In genomic region chr2:178436662-178437061, GRCh38 we compare ENCODE assay signal across 28 cellular contexts. TPM values are rescaled to one million over a fixed set of nuclear protein-coding genes. Genes with fewer than 3 reads are reported as not detected.
DNase-seq lines count a peak whose midpoint lies in the region; ATAC-seq, FAIRE-seq and TF ChIP-seq lines count a peak whose summit lies in the region.
"Had no signal": no experiment of that assay in that cellular context is flagged by ENCODE, and none has a peak within 500 bp of the region (broad histone marks: within the 10 kb centered on the region; RNA-seq: fewer than 3 reads in every experiment).

No MANE protein-coding gene starts in this region.

- H3K9ac ChIP-seq in K562 (ENCODE audit: insufficient read depth in 1 of 2, low read depth in 2 of 2, low read length in 2 of 2) (no peak overlapping the region), GM23248 (no peak overlapping the region)
- H3K9ac ChIP-seq: BLaER1 treated with 17β-estradiol and CSF1 and Interleukin-3, amounts not matched to agents 10 nM and 100 nM had no signal

- H3K9me1 ChIP-seq in K562 (ENCODE audit: control insufficient read depth, insufficient read depth, low read length) = no peaks in the 10 kb centered on the region

- H3K9me2 ChIP-seq in GM23248 (ENCODE audit: insufficient read depth) = no peaks in the 10 kb centered on the region

- no peaks in the 10 kb centered on the region for H3K27me3 ChIP-seq in K562 (ENCODE audit: control insufficient read depth in 2 of 2, insufficient read depth in 2 of 2, low read length in 2 of 2)
- H3K27me3 ChIP-seq in GM23248 (replicated peaks; ENCODE audit: insufficient read depth) = no peaks in the 10 kb centered on the region
- H3K27me3 ChIP-seq: BLaER1 treated with 17β-estradiol and CSF1 and Interleukin-3, amounts not matched to agents 10 nM and 100 nM had no signal

- no peak for TF ChIP-seq RAD21 in K562 (CRISPR knock-in tag; conservative IDR thresholded peaks at IDR 0.05 in 1 of 2, IDR thresholded peaks at IDR 0.05 in 1 of 2)

- no peak overlapping the region for H3K4me2 ChIP-seq in K562 (ENCODE audit: insufficient read depth, low read length)
- H3K4me2 ChIP-seq in GM23248 (ENCODE audit: unreplicated experiment) = no peak overlapping the region
- H3K4me2 ChIP-seq: A549; BLaER1 treated with 17β-estradiol and CSF1 and Interleukin-3, amounts not matched to agents 10 nM and 100 nM had no signal

- DNase-seq in activated CD4-positive, alpha-beta T cell treated with anti-CD3 and anti-CD28 coated beads, Interleukin-2, amount 10 ng/mL, durations not matched to agents 7 days and 5 days = no peak
- no peak for DNase-seq in activated CD4-positive, alpha-beta T cell treated with anti-CD3 and anti-CD28 coated beads for 36 hours
- DNase-seq in D721Med (ENCODE audit: insufficient read length, low spot score) (no peak), K562 (ENCODE audit: extremely low read depth in 1 of 4, low spot score in 3 of 4) (no peak), memory B cell (ENCODE audit: low spot score in 2 of 2) (no peak), GM23248 (no peak)
- DNase-seq: AML-193; Caco-2; Calu3; CD4-positive, alpha-beta T cell; CD8-positive, alpha-beta T cell; DMS 273 treated with DMSO at 0.1 percent for 48 hours; DMS153; DMS53; DMS79; DND-41; EL; GDM1 had no signal

- H4K20me1 ChIP-seq in K562 (replicated peaks; ENCODE audit: control insufficient read depth, insufficient read depth, low read length) = no peaks in the 10 kb centered on the region
- H4K20me1 ChIP-seq in GM23248 (ENCODE audit: insufficient read depth) = no peaks in the 10 kb centered on the region

- peaks cover 50% of the 10 kb centered on the region for H3K36me3 Mint-ChIP-seq in activated CD4-positive, alpha-beta T cell treated with anti-CD3 and anti-CD28 coated beads, Interleukin-2, amount 10 ng/mL, durations not matched to agents 7 days and 5 days (ENCODE audit: low read depth)
- peaks cover 46% of the 10 kb centered on the region for H3K36me3 Mint-ChIP-seq in activated CD4-positive, alpha-beta T cell treated with anti-CD3 and anti-CD28 coated beads for 36 hours (ENCODE audit: low read depth)
- peaks cover 33% of the 10 kb centered on the region for H3K36me3 Mint-ChIP-seq in memory B cell

- in situ Hi-C loops in K562 (cut with MboI) = no loop called here
- in situ Hi-C loops in GM23248 (cut with MboI) = no loop called here

- H3F3A ChIP-seq in GM23248 (ENCODE audit: insufficient read depth) = peaks cover 4% of the 10 kb centered on the region; the same call in 1 of the 2 replicates

- ATAC-seq in activated CD4-positive, alpha-beta T cell treated with anti-CD3 and anti-CD28 coated beads for 36 hours = no peak
- ATAC-seq in K562 (no peak), memory B cell (ENCODE audit: low read depth) (no peak), HG02610 (IDR thresholded peaks at IDR 0.05; ENCODE audit: unreplicated experiment) (no peak)
- ATAC-seq: A549; CD8-positive, alpha-beta T cell; GM12878 had no signal

- H3K9me3 ChIP-seq in K562 (replicated peaks; ENCODE audit: control insufficient read depth, insufficient read depth, low read depth, low read length) = no peaks in the 10 kb centered on the region
- H3K9me3 ChIP-seq in GM23248 (ENCODE audit: low read depth) = no peaks in the 10 kb centered on the region
- H3K9me3 ChIP-seq: A549; BLaER1 treated with 17β-estradiol and CSF1 and Interleukin-3, amounts not matched to agents 10 nM and 100 nM; Caco-2 had no signal

- H3K27ac ChIP-seq in K562 (ENCODE audit: extremely low read depth, low read depth, low read length) = no peak overlapping the region
- H3K27ac ChIP-seq in GM23248 = no peak overlapping the region
- H3K27ac ChIP-seq: 22Rv1; A549; BLaER1 treated with 17β-estradiol and CSF1 and Interleukin-3, amounts not matched to agents 10 nM and 100 nM; C4-2B had no signal

- WGBS in K562 (ENCODE audit: insufficient coverage, low coverage, missing lambda C conversion rate) = 93% methylated on average over 2 of the region's 2 CpGs
- 96% methylated on average over 2 of the region's 2 CpGs for WGBS in GM23248 (ENCODE audit: low coverage in 1 of 2, low lambda C conversion rate in 2 of 2, missing lambda C conversion rate in 2 of 2), 2 experiments

- H3K4me3 ChIP-seq in K562 = no peak overlapping the region
- no peak overlapping the region for H3K4me3 ChIP-seq in GM23248
- H3K4me3 ChIP-seq: A549; BLaER1 treated with 17β-estradiol and CSF1 and Interleukin-3, amounts not matched to agents 10 nM and 100 nM; GM12878 had no signal

- TF ChIP-seq EP300 in K562 (IDR thresholded peaks at IDR 0.05; ENCODE audit: low read length) = no peak

- CTCF ChIA-PET in activated CD4-positive, alpha-beta T cell treated with anti-CD3 and anti-CD28 coated beads, Interleukin-2, amount 10 ng/mL, durations not matched to agents 7 days and 5 days (lab: Charles Lee) = interaction anchor here (1.8 kb wide), 1 partner anchor 18 kb away, joined by 4 read pairs; no protein-coding TSS in a partner anchor
- CTCF ChIA-PET in activated CD4-positive, alpha-beta T cell treated with anti-CD3 and anti-CD28 coated beads for 36 hours (lab: Charles Lee) = interaction anchor here (1.5 kb wide), 1 partner anchor 43 kb away, joined by 4 read pairs; no protein-coding TSS in a partner anchor
- CTCF ChIA-PET in K562 (lab: Yijun Ruan, JAX; ENCODE audit: low intra/inter-chr PET ratio) = no interaction called here

- FAIRE-seq in D721Med (lab: Jason Lieb, UNC) (peak; percentile 51), K562 (lab: Jason Lieb, UNC) (no peak)
- FAIRE-seq: A549, GM12892, GM18507 had no signal

- no peaks in the 10 kb centered on the region for H3K4me1 Mint-ChIP-seq in activated CD4-positive, alpha-beta T cell treated with anti-CD3 and anti-CD28 coated beads, Interleukin-2, amount 10 ng/mL, durations not matched to agents 7 days and 5 days
- H3K4me1 Mint-ChIP-seq in activated CD4-positive, alpha-beta T cell treated with anti-CD3 and anti-CD28 coated beads for 36 hours = no peaks in the 10 kb centered on the region
- H3K4me1 Mint-ChIP-seq in memory B cell = no peaks in the 10 kb centered on the region
- H3K4me1 Mint-ChIP-seq: B cell had no signal

- H3K9me3 Mint-ChIP-seq in activated CD4-positive, alpha-beta T cell treated with anti-CD3 and anti-CD28 coated beads, Interleukin-2, amount 10 ng/mL, durations not matched to agents 7 days and 5 days = no peaks in the 10 kb centered on the region
- no peaks in the 10 kb centered on the region for H3K9me3 Mint-ChIP-seq in activated CD4-positive, alpha-beta T cell treated with anti-CD3 and anti-CD28 coated beads for 36 hours (ENCODE audit: low read depth)
- no peaks in the 10 kb centered on the region for H3K9me3 Mint-ChIP-seq in memory B cell
- H3K9me3 Mint-ChIP-seq: CD4-positive, alpha-beta T cell; CD8-positive, alpha-beta T cell had no signal

- POLR2A ChIA-PET in activated CD4-positive, alpha-beta T cell treated with anti-CD3 and anti-CD28 coated beads, Interleukin-2, amount 10 ng/mL, durations not matched to agents 7 days and 5 days (lab: Charles Lee) = no interaction called here
- POLR2A ChIA-PET in activated CD4-positive, alpha-beta T cell treated with anti-CD3 and anti-CD28 coated beads for 36 hours (lab: Charles Lee) = no interaction called here
- POLR2A ChIA-PET in K562 (lab: Yijun Ruan, JAX) = interaction anchor here (0.7 to 1.8 kb wide), 2 partner anchors 8 to 14 kb away, joined by 3 to 5 read pairs; partner anchors contain the start of genes PJVK and PRKRA

- no peaks in the 10 kb centered on the region for H3K27me3 Mint-ChIP-seq in activated CD4-positive, alpha-beta T cell treated with anti-CD3 and anti-CD28 coated beads, Interleukin-2, amount 10 ng/mL, durations not matched to agents 7 days and 5 days
- H3K27me3 Mint-ChIP-seq in activated CD4-positive, alpha-beta T cell treated with anti-CD3 and anti-CD28 coated beads for 36 hours = no peaks in the 10 kb centered on the region
- no peaks in the 10 kb centered on the region for H3K27me3 Mint-ChIP-seq in memory B cell
- H3K27me3 Mint-ChIP-seq: B cell; CD4-positive, alpha-beta T cell had no signal

- no peak overlapping the region for H3K4me3 Mint-ChIP-seq in activated CD4-positive, alpha-beta T cell treated with anti-CD3 and anti-CD28 coated beads, Interleukin-2, amount 10 ng/mL, durations not matched to agents 7 days and 5 days
- H3K4me3 Mint-ChIP-seq in activated CD4-positive, alpha-beta T cell treated with anti-CD3 and anti-CD28 coated beads for 36 hours = no peak overlapping the region
- H3K4me3 Mint-ChIP-seq in memory B cell = no peak overlapping the region
- H3K4me3 Mint-ChIP-seq: B cell; CD4-positive, alpha-beta T cell; CD8-positive, alpha-beta T cell had no signal

- TF ChIP-seq POLR2A in K562 (conservative IDR thresholded peaks at IDR 0.05) = no peak

- no peaks in the 10 kb centered on the region for H3K79me2 ChIP-seq in K562 (ENCODE audit: control insufficient read depth, insufficient read depth, low read length)
- no peaks in the 10 kb centered on the region for H3K79me2 ChIP-seq in GM23248 (ENCODE audit: insufficient read depth)

- no TSS peak for BruUV-seq in K562 (replicated peaks; lab: Mats Ljungman, UMichigan)

- H3K36me3 ChIP-seq in K562 (ENCODE audit: control insufficient read depth, insufficient read depth, low read length) (peaks cover 89% of the 10 kb centered on the region), GM23248 (ENCODE audit: low read depth) (peaks cover 89% of the 10 kb centered on the region)

- H2AFZ ChIP-seq in K562 (ENCODE audit: low read depth, low read length) (no peak overlapping the region), GM23248 (no peak overlapping the region)

- TF ChIP-seq CTCF in D721Med (IDR thresholded peaks at IDR 0.05; ENCODE audit: insufficient read depth, missing control alignments) (no peak), K562 (IDR thresholded peaks at IDR 0.05 in 2 of 3, conservative IDR thresholded peaks at IDR 0.05 in 1 of 3; ENCODE audit: insufficient read depth in 2 of 3, low read depth in 1 of 3, low read length in 3 of 3) (no peak)

- peak overlapping the region; percentile 44 for H3K27ac Mint-ChIP-seq in activated CD4-positive, alpha-beta T cell treated with anti-CD3 and anti-CD28 coated beads, Interleukin-2, amount 10 ng/mL, durations not matched to agents 7 days and 5 days
- no peak overlapping the region for H3K27ac Mint-ChIP-seq in activated CD4-positive, alpha-beta T cell treated with anti-CD3 and anti-CD28 coated beads for 36 hours
- peak overlapping the region; percentile 32 for H3K27ac Mint-ChIP-seq in memory B cell
- H3K27ac Mint-ChIP-seq: B cell; CD4-positive, alpha-beta T cell; CD8-positive, alpha-beta T cell had no signal

- H3K4me1 ChIP-seq in K562 (replicated peaks in 1 of 2; ENCODE audit: control insufficient read depth in 2 of 2, insufficient read depth in 2 of 2, low read length in 2 of 2) (no peaks in the 10 kb centered on the region), GM23248 (ENCODE audit: insufficient read depth) (no peaks in the 10 kb centered on the region)
- H3K4me1 ChIP-seq: BLaER1 treated with 17β-estradiol and CSF1 and Interleukin-3, amounts not matched to agents 10 nM and 100 nM; Caco-2 had no signal

- intact Hi-C loops in activated CD4-positive, alpha-beta T cell treated with anti-CD3 and anti-CD28 coated beads for 36 hours (cut with DNase I, micrococcal nuclease) = no loop called here
- intact Hi-C loops in K562 (cut with micrococcal nuclease) = no loop called here

RNA-seq across cellular contexts. Expression of gene PRKRA, which starts 14.3 kb away (rescaled TPM):
- total RNA-seq in activated CD4-positive, alpha-beta T cell treated with anti-CD3 and anti-CD28 coated beads, Interleukin-2, amount 10 ng/mL, durations not matched to agents 7 days and 5 days = 10 to 100 TPM; 37.4 to 38.2 TPM
- 10 to 100 TPM; 63.5 to 65.1 TPM for total RNA-seq in activated CD4-positive, alpha-beta T cell treated with anti-CD3 and anti-CD28 coated beads for 36 hours
- 68.4 and 99.5 TPM in 2 replicates for total RNA-seq in K562 (2011; cell fraction: chromatin; rRNA removed; ENCODE audit: low replicate concordance)
- total RNA-seq in K562 (2011; cell fraction: nucleolus; rRNA removed) = 60.4 and 62.4 TPM in 2 replicates
- 79.3 and 112 TPM in 2 replicates for total RNA-seq in K562 (2011; cell fraction: nucleoplasm; rRNA removed)
- total RNA-seq in K562 (2014; rRNA removed) (78.1 and 103 TPM in 2 replicates), K562 (2014; rRNA removed; fragmentation: Illumina TruSeq; extraction: Trizol) (57.2 and 63.0 TPM in 2 replicates), K562 (2015; rRNA removed; fragmentation: Illumina TruSeq; extraction: Trizol) (54.8 and 62.9 TPM in 2 replicates), K562 (2021) (50.4 and 53.9 TPM in 2 replicates)
- polyA plus RNA-seq in K562 (2011; rRNA removed) (63.9 and 70.6 TPM in 2 replicates), K562 (2014; fragmentation: Illumina TruSeq; extraction: Trizol) (43.0 and 52.3 TPM in 2 replicates), K562 (2014; fragmentation: Nextera tagmentation; extraction: Ambion mirVana) (10 to 100 TPM; 14.1 to 20.4 TPM), K562 (2014; rRNA removed) (46.0 and 46.1 TPM in 2 replicates), GM23248 (2016; fragmentation: Nextera tagmentation; extraction: Ambion mirVana) (64.3 and 64.7 TPM in 2 replicates)
- polyA plus RNA-seq in K562 (2011; cell fraction: cytosol; rRNA removed) = 34.5 and 34.8 TPM in 2 replicates
- polyA plus RNA-seq in K562 (2011; cell fraction: nucleus; rRNA removed) = 57.3 and 58.6 TPM in 2 replicates
- 42.2 and 48.1 TPM in 2 replicates for polyA plus RNA-seq in K562 (2012)
- polyA minus RNA-seq in K562 (2011; rRNA and poly(A)+ RNA removed) = 61.3 and 77.9 TPM in 2 replicates
- polyA minus RNA-seq in K562 (2011; cell fraction: cytosol; rRNA and poly(A)+ RNA removed) = 32.4 and 41.6 TPM in 2 replicates
- 74.0 and 107 TPM in 2 replicates for polyA minus RNA-seq in K562 (2011; cell fraction: nucleus; rRNA and poly(A)+ RNA removed)
- total RNA-seq in GM23248 (2014; rRNA removed; shearing (Covaris generic)) = 48.8 and 50.0 TPM in 2 replicates

RNA-seq across cellular contexts. Expression of gene PJVK, which starts 14.5 kb away (rescaled TPM):
- total RNA-seq in activated CD4-positive, alpha-beta T cell treated with anti-CD3 and anti-CD28 coated beads, Interleukin-2, amount 10 ng/mL, durations not matched to agents 7 days and 5 days = 1 to 10 TPM; 1.5 to 2.2 TPM
- 1 to 10 TPM; 1.9 to 2.4 TPM for total RNA-seq in activated CD4-positive, alpha-beta T cell treated with anti-CD3 and anti-CD28 coated beads for 36 hours
- total RNA-seq in K562 (2011; cell fraction: chromatin; rRNA removed; ENCODE audit: low replicate concordance) = 1.5 and 4.6 TPM in 2 replicates
- total RNA-seq in K562 (2011; cell fraction: nucleolus; rRNA removed) = 1.5 and 1.8 TPM in 2 replicates
- total RNA-seq in K562 (2011; cell fraction: nucleoplasm; rRNA removed) = 2.9 and 4.0 TPM in 2 replicates
- 0.41 and 0.95 TPM in 2 replicates for total RNA-seq in K562 (2014; rRNA removed)
- 0.41 and 0.73 TPM in 2 replicates for total RNA-seq in K562 (2014; rRNA removed; fragmentation: Illumina TruSeq; extraction: Trizol)
- 0.45 and 0.58 TPM in 2 replicates for total RNA-seq in K562 (2015; rRNA removed; fragmentation: Illumina TruSeq; extraction: Trizol)
- 0.78 and 0.87 TPM in 2 replicates for total RNA-seq in K562 (2021)
- 1.5 and 2.6 TPM in 2 replicates for polyA plus RNA-seq in K562 (2011; rRNA removed)
- polyA plus RNA-seq in K562 (2011; cell fraction: cytosol; rRNA removed) = 0.15 and 0.75 TPM in 2 replicates
- polyA plus RNA-seq in K562 (2011; cell fraction: nucleus; rRNA removed) = 2.2 and 4.2 TPM in 2 replicates
- 0.70 and 0.96 TPM in 2 replicates for polyA plus RNA-seq in K562 (2012)
- 0.43 and 0.71 TPM in 2 replicates for polyA plus RNA-seq in K562 (2014; fragmentation: Illumina TruSeq; extraction: Trizol)
- polyA plus RNA-seq in K562 (2014; fragmentation: Nextera tagmentation; extraction: Ambion mirVana) = under 1 TPM; 0.11 to 0.24 TPM
- 1.2 and 2.1 TPM in 2 replicates for polyA plus RNA-seq in K562 (2014; rRNA removed)
- 1.0 and 1.3 TPM in 2 replicates for polyA minus RNA-seq in K562 (2011; rRNA and poly(A)+ RNA removed)
- 0.91 TPM in 1 of 2 replicates, not detected in the other for polyA minus RNA-seq in K562 (2011; cell fraction: cytosol; rRNA and poly(A)+ RNA removed)
- 1.1 and 2.4 TPM in 2 replicates for polyA minus RNA-seq in K562 (2011; cell fraction: nucleus; rRNA and poly(A)+ RNA removed)
- 0.97 and 1.9 TPM in 2 replicates for total RNA-seq in GM23248 (2014; rRNA removed; shearing (Covaris generic))
- 1.3 and 1.6 TPM in 2 replicates for polyA plus RNA-seq in GM23248 (2016; fragmentation: Nextera tagmentation; extraction: Ambion mirVana)
- total RNA-seq: Daoy had no signal

RNA-seq across cellular contexts. Expression of gene FKBP7, which starts 41.7 kb away (rescaled TPM):
- 1 to 10 TPM; 1.4 to 2.1 TPM for total RNA-seq in activated CD4-positive, alpha-beta T cell treated with anti-CD3 and anti-CD28 coated beads, Interleukin-2, amount 10 ng/mL, durations not matched to agents 7 days and 5 days
- 1 to 10 TPM; 3.4 to 4.8 TPM for total RNA-seq in activated CD4-positive, alpha-beta T cell treated with anti-CD3 and anti-CD28 coated beads for 36 hours
- 6.4 and 7.4 TPM in 2 replicates for total RNA-seq in K562 (2011; cell fraction: chromatin; rRNA removed; ENCODE audit: low replicate concordance)
- 5.1 and 7.3 TPM in 2 replicates for total RNA-seq in K562 (2011; cell fraction: nucleolus; rRNA removed)
- 8.4 and 9.8 TPM in 2 replicates for total RNA-seq in K562 (2011; cell fraction: nucleoplasm; rRNA removed)
- 9.5 and 15.9 TPM in 2 replicates for total RNA-seq in K562 (2014; rRNA removed)
- 12.6 and 13.5 TPM in 2 replicates for total RNA-seq in K562 (2014; rRNA removed; fragmentation: Illumina TruSeq; extraction: Trizol)
- 12.0 and 14.7 TPM in 2 replicates for total RNA-seq in K562 (2015; rRNA removed; fragmentation: Illumina TruSeq; extraction: Trizol)
- 6.1 and 7.0 TPM in 2 replicates for total RNA-seq in K562 (2021)
- polyA plus RNA-seq in K562 (2011; rRNA removed) = 16.8 and 19.2 TPM in 2 replicates
- 4.2 and 7.4 TPM in 2 replicates for polyA plus RNA-seq in K562 (2011; cell fraction: cytosol; rRNA removed)
- 5.3 and 9.0 TPM in 2 replicates for polyA plus RNA-seq in K562 (2011; cell fraction: nucleus; rRNA removed)
- 7.0 and 9.1 TPM in 2 replicates for polyA plus RNA-seq in K562 (2012)
- polyA plus RNA-seq in K562 (2014; fragmentation: Illumina TruSeq; extraction: Trizol) = 17.4 and 19.9 TPM in 2 replicates
- 10 to 100 TPM; 19.3 to 23.2 TPM for polyA plus RNA-seq in K562 (2014; fragmentation: Nextera tagmentation; extraction: Ambion mirVana)
- 19.0 and 22.7 TPM in 2 replicates for polyA plus RNA-seq in K562 (2014; rRNA removed)
- 12.5 and 13.7 TPM in 2 replicates for polyA minus RNA-seq in K562 (2011; rRNA and poly(A)+ RNA removed)
- polyA minus RNA-seq in K562 (2011; cell fraction: cytosol; rRNA and poly(A)+ RNA removed) = 4.0 and 4.6 TPM in 2 replicates
- polyA minus RNA-seq in K562 (2011; cell fraction: nucleus; rRNA and poly(A)+ RNA removed) = 5.4 and 7.9 TPM in 2 replicates
- 18.6 and 28.4 TPM in 2 replicates for total RNA-seq in GM23248 (2014; rRNA removed; shearing (Covaris generic))
- polyA plus RNA-seq in GM23248 (2016; fragmentation: Nextera tagmentation; extraction: Ambion mirVana) = 81.1 and 81.2 TPM in 2 replicates

RNA-seq across cellular contexts. Expression of gene PLEKHA3, which starts 43.6 kb away (rescaled TPM):
- total RNA-seq in activated CD4-positive, alpha-beta T cell treated with anti-CD3 and anti-CD28 coated beads, Interleukin-2, amount 10 ng/mL, durations not matched to agents 7 days and 5 days = 10 to 100 TPM; 21.4 to 24.7 TPM
- 10 to 100 TPM; 24.1 to 27.3 TPM for total RNA-seq in activated CD4-positive, alpha-beta T cell treated with anti-CD3 and anti-CD28 coated beads for 36 hours
- 7.1 and 8.8 TPM in 2 replicates for total RNA-seq in K562 (2011; cell fraction: chromatin; rRNA removed; ENCODE audit: low replicate concordance)
- total RNA-seq in K562 (2011; cell fraction: nucleolus; rRNA removed) = 2.8 and 2.9 TPM in 2 replicates
- 6.7 and 16.4 TPM in 2 replicates for total RNA-seq in K562 (2011; cell fraction: nucleoplasm; rRNA removed)
- total RNA-seq in K562 (2014; rRNA removed) (6.4 and 6.9 TPM in 2 replicates), K562 (2014; rRNA removed; fragmentation: Illumina TruSeq; extraction: Trizol) (11.7 and 18.5 TPM in 2 replicates), K562 (2015; rRNA removed; fragmentation: Illumina TruSeq; extraction: Trizol) (8.4 and 10.5 TPM in 2 replicates), K562 (2021) (19.6 and 23.4 TPM in 2 replicates)
- polyA plus RNA-seq in K562 (2011; rRNA removed) (14.9 and 21.8 TPM in 2 replicates), K562 (2014; fragmentation: Illumina TruSeq; extraction: Trizol) (6.8 and 8.8 TPM in 2 replicates), K562 (2014; fragmentation: Nextera tagmentation; extraction: Ambion mirVana) (1 to 10 TPM; 2.3 to 2.6 TPM), K562 (2014; rRNA removed) (9.7 and 12.0 TPM in 2 replicates), GM23248 (2016; fragmentation: Nextera tagmentation; extraction: Ambion mirVana) (17.7 and 17.9 TPM in 2 replicates)
- 1.6 and 2.8 TPM in 2 replicates for polyA plus RNA-seq in K562 (2011; cell fraction: cytosol; rRNA removed)
- polyA plus RNA-seq in K562 (2011; cell fraction: nucleus; rRNA removed) = 3.7 and 7.0 TPM in 2 replicates
- 6.8 and 7.4 TPM in 2 replicates for polyA plus RNA-seq in K562 (2012)
- 15.1 and 15.8 TPM in 2 replicates for polyA minus RNA-seq in K562 (2011; rRNA and poly(A)+ RNA removed)
- 5.8 and 11.0 TPM in 2 replicates for polyA minus RNA-seq in K562 (2011; cell fraction: cytosol; rRNA and poly(A)+ RNA removed)
- 5.9 and 7.7 TPM in 2 replicates for polyA minus RNA-seq in K562 (2011; cell fraction: nucleus; rRNA and poly(A)+ RNA removed)
- total RNA-seq in GM23248 (2014; rRNA removed; shearing (Covaris generic)) = 5.6 and 9.4 TPM in 2 replicates
